Comparison of ENCODE assay signal across 19 cellular contexts in genomic region chr1:96730574-96731298, GRCh38. TPM values are rescaled to one million over a fixed set of nuclear protein-coding genes. Genes with fewer than 3 reads are reported as not detected.
DNase-seq lines count a peak whose midpoint lies in the region; ATAC-seq and TF ChIP-seq lines count a peak whose summit lies in the region.
"Had no signal": no experiment of that assay in that cellular context is flagged by ENCODE, and none has a peak within 500 bp of the region (broad histone marks: within the 10 kb centered on the region; RNA-seq: fewer than 3 reads in every experiment).

No MANE protein-coding gene starts in this region.

- H2BK12ac ChIP-seq in mesenchymal stem cell (ENCODE audit: low read length in 2 of 2), result no peak overlapping the region

- H3K36me3 ChIP-seq in GM23338 (ENCODE audit: insufficient read depth) (peaks cover 12% of the 10 kb centered on the region; the same call in 1 of the 2 replicates), mesenchymal stem cell (ENCODE audit: control insufficient read depth in 1 of 2, insufficient read depth in 2 of 2, low read depth in 1 of 2, low read length in 2 of 2) (peaks cover 23 to 63% of the 10 kb centered on the region in 2 experiments), H7 (replicated peaks; ENCODE audit: control insufficient read depth, insufficient read depth, low read length) (peaks cover 3% of the 10 kb centered on the region)
- H3K36me3 ChIP-seq: cardiac muscle cell had no signal

- peaks cover 100% of the 10 kb centered on the region for H3K79me2 ChIP-seq in GM23338 (replicated peaks; ENCODE audit: insufficient read depth)

- no peak overlapping the region for H4K91ac ChIP-seq in mesenchymal stem cell (ENCODE audit: low read length)

- no peak overlapping the region for H2BK5ac ChIP-seq in mesenchymal stem cell (ENCODE audit: low read depth, low read length, poor library complexity, severe bottlenecking)

- no peak overlapping the region for H3K23ac ChIP-seq in mesenchymal stem cell (ENCODE audit: low read length in 2 of 2)

- H3K79me1 ChIP-seq in mesenchymal stem cell (replicated peaks; ENCODE audit: low read length, poor library complexity, severe bottlenecking), result no peaks in the 10 kb centered on the region

- H3K4ac ChIP-seq in mesenchymal stem cell (ENCODE audit: low read depth in 1 of 2, low read length in 2 of 2), result no peak overlapping the region

- H3K9me3 ChIP-seq in mesenchymal stem cell (ENCODE audit: control insufficient read depth, low read length), result no peaks in the 10 kb centered on the region
- H3K9me3 ChIP-seq: mucosa of descending colon had no signal

- TF ChIP-seq CTCF in AG10803 (conservative IDR thresholded peaks at IDR 0.05; ENCODE audit: low read length) (no peak), GM23338 (conservative IDR thresholded peaks at IDR 0.05; ENCODE audit: low read depth in 2 of 2) (no peak), chondrocyte (IDR thresholded peaks at IDR 0.05) (no peak), mesothelial cell of epicardium (IDR thresholded peaks at IDR 0.05; ENCODE audit: unreplicated experiment) (no peak)

- H3K9me2 ChIP-seq in GM23338 (ENCODE audit: insufficient read depth), result no peaks in the 10 kb centered on the region

- ATAC-seq in GM23338, result no peak
- ATAC-seq in HG03095 (IDR thresholded peaks at IDR 0.05; ENCODE audit: unreplicated experiment), result no peak
- ATAC-seq: activated CD8-positive, alpha-beta T cell treated with anti-CD3 and anti-CD28 coated beads for 36 hours; activated T-cell treated with anti-CD3 and anti-CD28 coated beads, Interleukin-2, amount 50 U/mL, for 4 hours; effector memory CD8-positive, alpha-beta T cell; mucosa of descending colon had no signal

- H3K4me1 Mint-ChIP-seq in GM23338 (peaks cover 36% of the 10 kb centered on the region), chondrocyte (ENCODE audit: low read depth) (peaks cover 45% of the 10 kb centered on the region), mesothelial cell of epicardium (peaks cover 19% of the 10 kb centered on the region)

- WGBS in mesenchymal stem cell, result 95% methylated on average over 4 of the region's 4 CpGs

- H3K27me3 Mint-ChIP-seq in GM23338 (ENCODE audit: insufficient read depth, low read depth, poor library complexity), result peaks cover 2% of the 10 kb centered on the region
- no peaks in the 10 kb centered on the region for H3K27me3 Mint-ChIP-seq in chondrocyte (ENCODE audit: low read depth)
- no peaks in the 10 kb centered on the region for H3K27me3 Mint-ChIP-seq in mesothelial cell of epicardium (ENCODE audit: low read depth)
- H3K27me3 Mint-ChIP-seq: activated CD8-positive, alpha-beta T cell treated with anti-CD3 and anti-CD28 coated beads for 36 hours; activated naive CD8-positive, alpha-beta T cell treated with anti-CD3 and anti-CD28 coated beads, Interleukin-2, amount 10 ng/mL, durations not matched to agents 7 days and 5 days; effector memory CD8-positive, alpha-beta T cell had no signal

- H3K4me3 Mint-ChIP-seq in GM23338 (no peak overlapping the region), chondrocyte (ENCODE audit: unreplicated experiment) (no peak overlapping the region), mesothelial cell of epicardium (no peak overlapping the region)
- H3K4me3 Mint-ChIP-seq: activated CD8-positive, alpha-beta T cell treated with anti-CD3 and anti-CD28 coated beads for 36 hours; activated naive CD8-positive, alpha-beta T cell treated with anti-CD3 and anti-CD28 coated beads, Interleukin-2, amount 10 ng/mL, durations not matched to agents 7 days and 5 days; activated T-cell treated with anti-CD3 and anti-CD28 coated beads, Interleukin-2, amount 50 U/mL, for 4 hours had no signal

- no peak overlapping the region for H3K4me3 ChIP-seq in AG10803 (ENCODE audit: low read length)
- no peak overlapping the region for H3K4me3 ChIP-seq in GM23338
- no peak overlapping the region for H3K4me3 ChIP-seq in mesenchymal stem cell (ENCODE audit: insufficient read depth in 1 of 2, low read depth in 1 of 2, low read length in 2 of 2)
- H3K4me3 ChIP-seq in H7 (ENCODE audit: insufficient read depth, low read depth, low read length), result no peak overlapping the region
- H3K4me3 ChIP-seq: cardiac muscle cell, mucosa of descending colon had no signal

- H3K4me1 ChIP-seq in GM23338 (ENCODE audit: insufficient read depth), result 0 out of 2 replicates have a peak, but pooled peaks cover 13% of the 10 kb centered on the region
- H3K4me1 ChIP-seq in mesenchymal stem cell (ENCODE audit: control insufficient read depth, insufficient read depth, low read depth, low read length), result peaks cover 2% of the 10 kb centered on the region

- no peaks in the 10 kb centered on the region for H3F3A ChIP-seq in GM23338 (replicated peaks; ENCODE audit: low read depth)

- no peak overlapping the region for H2AK5ac ChIP-seq in mesenchymal stem cell (ENCODE audit: low read length, severe bottlenecking)

- peaks cover 59% of the 10 kb centered on the region for H4K20me1 ChIP-seq in GM23338 (replicated peaks; ENCODE audit: insufficient read depth)

- no peak overlapping the region for H3K14ac ChIP-seq in mesenchymal stem cell (ENCODE audit: low read length in 2 of 2)

- H3K36me3 Mint-ChIP-seq in GM23338 (ENCODE audit: low read depth) (peaks cover 76% of the 10 kb centered on the region), chondrocyte (ENCODE audit: low read depth) (peaks cover 18% of the 10 kb centered on the region), mesothelial cell of epicardium (peaks cover 52% of the 10 kb centered on the region)

- no peak overlapping the region for H2BK120ac ChIP-seq in mesenchymal stem cell (ENCODE audit: low read depth, low read length)

- H3K27me3 ChIP-seq in GM23338 (ENCODE audit: insufficient read depth) (no peaks in the 10 kb centered on the region), mesenchymal stem cell (ENCODE audit: control insufficient read depth in 1 of 2, insufficient read depth in 1 of 2, low read length in 2 of 2) (no peaks in the 10 kb centered on the region), H7 (ENCODE audit: control insufficient read depth, insufficient read depth, low read length) (no peaks in the 10 kb centered on the region)
- H3K27me3 ChIP-seq: cardiac muscle cell had no signal

- H3K9me3 Mint-ChIP-seq in GM23338 (no peaks in the 10 kb centered on the region), chondrocyte (ENCODE audit: low read depth) (no peaks in the 10 kb centered on the region), mesothelial cell of epicardium (peaks cover 10% of the 10 kb centered on the region)
- H3K9me3 Mint-ChIP-seq: activated CD8-positive, alpha-beta T cell treated with anti-CD3 and anti-CD28 coated beads for 36 hours; effector memory CD8-positive, alpha-beta T cell had no signal

- H2AFZ ChIP-seq in GM23338 (no peak overlapping the region), mesenchymal stem cell (ENCODE audit: low read depth, low read length) (no peak overlapping the region)

- no peak overlapping the region for H2BK15ac ChIP-seq in mesenchymal stem cell (ENCODE audit: low read depth, poor library complexity, severe bottlenecking)

- DNase-seq in AG10803 (ENCODE audit: low read depth), result peak; percentile 13
- DNase-seq in GM23338 (ENCODE audit: low spot score), result no peak
- no peak for DNase-seq in chondrocyte (ENCODE audit: low spot score)
- DNase-seq in mesenchymal stem cell, result peak; percentile 57
- no peak for DNase-seq in mesothelial cell of epicardium (ENCODE audit: low spot score in 2 of 2, unreplicated experiment in 2 of 2)
- no peak for DNase-seq in mesenteric fat pad (ENCODE audit: low spot score)
- DNase-seq in H7, result no peak
- DNase-seq: activated CD8-positive, alpha-beta T cell treated with anti-CD3 and anti-CD28 coated beads for 36 hours; activated naive CD8-positive, alpha-beta T cell treated with anti-CD3 and anti-CD28 coated beads, Interleukin-2, amount 10 ng/mL, durations not matched to agents 7 days and 5 days; activated T-cell treated with anti-CD3 and anti-CD28 coated beads, Interleukin-2, amount 50 U/mL, for 4 hours; effector memory CD8-positive, alpha-beta T cell; HCEC 1CT; mucosa of descending colon; NCI-H2029 treated with DMSO at 0.1 percent for 48 hours; NCI-H446 treated with DMSO at 0.1 percent for 48 hours; stimulated activated CD4-positive, alpha-beta T cell treated with anti-CD3 and anti-CD28 coated beads, Interleukin-4, amount 100 ng/mL, for 1 hour had no signal

- H3K4me2 ChIP-seq in GM23338 (no peak overlapping the region), mesenchymal stem cell (ENCODE audit: low read length, poor library complexity, severe bottlenecking) (no peak overlapping the region)

- H3K27ac Mint-ChIP-seq in GM23338 (0 out of 2 replicates have a peak overlapping the region, but pooled peaks have one; percentile 5), chondrocyte (ENCODE audit: unreplicated experiment) (peak overlapping the region; percentile 88), mesothelial cell of epicardium (no peak overlapping the region)
- H3K27ac Mint-ChIP-seq: activated CD8-positive, alpha-beta T cell treated with anti-CD3 and anti-CD28 coated beads for 36 hours; activated naive CD8-positive, alpha-beta T cell treated with anti-CD3 and anti-CD28 coated beads, Interleukin-2, amount 10 ng/mL, durations not matched to agents 7 days and 5 days had no signal

- H3K18ac ChIP-seq in mesenchymal stem cell (ENCODE audit: low read depth in 1 of 2, low read length in 2 of 2), result no peak overlapping the region

- H3K9ac ChIP-seq in mesenchymal stem cell (ENCODE audit: low read length), result no peak overlapping the region

- no peak overlapping the region for H3K27ac ChIP-seq in GM23338 (ENCODE audit: low read depth)
- no peak overlapping the region for H3K27ac ChIP-seq in mesenchymal stem cell (ENCODE audit: low read length, poor library complexity, severe bottlenecking)
- H3K27ac ChIP-seq: cardiac muscle cell, HL-60 had no signal

- H4K8ac ChIP-seq in mesenchymal stem cell (ENCODE audit: low read length), result no peak overlapping the region

RNA-seq across cellular contexts. Expression of gene PTBP2, which starts 9.2 kb away (rescaled TPM):
- 97.1 and 108 TPM in 2 replicates for total RNA-seq in GM23338 (2014; rRNA removed; shearing (Covaris generic))
- 43.3 and 50.2 TPM in 2 replicates for polyA plus RNA-seq in GM23338 (2016; fragmentation: Nextera tagmentation; extraction: Ambion mirVana)
- 11.5 to 19.4 TPM (median 13.2 TPM) in 3 replicates for total RNA-seq in chondrocyte
- 9.4 TPM for polyA plus RNA-seq in mesenchymal stem cell (2013, experiment 1 of 2)
- polyA plus RNA-seq in mesenchymal stem cell (2013, experiment 2 of 2), result 8.1 TPM
- total RNA-seq in mesothelial cell of epicardium, result 53.8 to 61.5 TPM (median 57.1 TPM) in 3 replicates
- 24.0 TPM for total RNA-seq in mesenteric fat pad
- total RNA-seq in H7 (2014; rRNA removed; shearing (Covaris generic)), result 88.5 and 123 TPM in 2 replicates

Comparison
In these comparisons a context has a peak if more than half of its experiments do, and no peak if none do; other contexts are left out.
1. DNase-seq: peak in AG10803 (single experiment) and mesenchymal stem cell (single experiment); none in GM23338 (single experiment), chondrocyte (single experiment), mesothelial cell of epicardium (0 of 2), mesenteric fat pad (single experiment) and H7 (single experiment).